8 cellular contexts compared by ENCODE assay signal in genomic region chr3:182981038-182981380, GRCh38. TPM values are rescaled to one million over a fixed set of nuclear protein-coding genes. Genes with fewer than 3 reads are reported as not detected.
A peak's percentile ranks its signal among the peaks of the same experiment; 100 is the strongest.
DNase-seq lines count a peak whose midpoint lies in the region; ATAC-seq and TF ChIP-seq lines count a peak whose summit lies in the region.

No MANE protein-coding gene starts in this region.

- peak overlapping the region; percentile 66 for H3K4me3 Mint-ChIP-seq in WTC11

- H3K4me1 ChIP-seq in right atrium auricular region (peaks cover 0 to 20% of the 10 kb centered on the region in 2 donors), smooth muscle cell (ENCODE audit: low read depth) (peaks cover 15% of the 10 kb centered on the region)

- no peaks in the 10 kb centered on the region for H3F3A ChIP-seq in smooth muscle cell (ENCODE audit: low read depth)

- H3K4me3 ChIP-seq in right atrium auricular region (peak overlapping the region; percentile 98), smooth muscle cell (peak overlapping the region; percentile 79)

- H3K27me3 Mint-ChIP-seq in WTC11 (ENCODE audit: low read depth): no peaks in the 10 kb centered on the region

- DNase-seq in WTC11 (ENCODE audit: low spot score): no peak
- peak; percentile 57 for DNase-seq in right atrium auricular region (ENCODE audit: low spot score)
- no peak for DNase-seq in smooth muscle cell (lab: John Stamatoyannopoulos, UW; ENCODE audit: unreplicated experiment)
- no peak for DNase-seq in GDM1 (lab: John Stamatoyannopoulos, UW)

- no peak for TF ChIP-seq CTCF in WTC11 (IDR thresholded peaks at IDR 0.05)
- TF ChIP-seq CTCF in right atrium auricular region (IDR thresholded peaks at IDR 0.05): no peak
- no peak for TF ChIP-seq CTCF in smooth muscle cell (IDR thresholded peaks at IDR 0.05; ENCODE audit: borderline replicate concordance, insufficient read depth, poor library complexity, severe bottlenecking)

- no peaks in the 10 kb centered on the region for H3K36me3 ChIP-seq in right atrium auricular region
- no peaks in the 10 kb centered on the region for H3K36me3 ChIP-seq in smooth muscle cell (ENCODE audit: low read depth)

- H3K27ac ChIP-seq in right atrium auricular region (peak overlapping the region; percentile 85 to 89), smooth muscle cell (ENCODE audit: low read depth) (no peak overlapping the region)

- no peaks in the 10 kb centered on the region for H3K36me3 Mint-ChIP-seq in WTC11

- ATAC-seq in GM21723 (IDR thresholded peaks at IDR 0.05; ENCODE audit: unreplicated experiment): peak; percentile 1
- ATAC-seq in WTC11: no peak
- no peak for ATAC-seq in HG02588 (IDR thresholded peaks at IDR 0.05; ENCODE audit: unreplicated experiment)
- no peak for ATAC-seq in GM18861 (IDR thresholded peaks at IDR 0.05; ENCODE audit: unreplicated experiment)
- ATAC-seq in GM21737 (IDR thresholded peaks at IDR 0.05; ENCODE audit: unreplicated experiment): no peak

- CTCF ChIA-PET in WTC11 (lab: Charles Lee): no interaction called here

- no peaks in the 10 kb centered on the region for H3K9me3 Mint-ChIP-seq in WTC11

- H4K20me1 ChIP-seq in smooth muscle cell (ENCODE audit: low read depth): peaks cover 35% of the 10 kb centered on the region

- H3K9ac ChIP-seq in smooth muscle cell (ENCODE audit: low read depth): peak overlapping the region; percentile 68

- 78% methylated on average over 10 of the region's 10 CpGs for WGBS in smooth muscle cell (ENCODE audit: low lambda C conversion rate)

- H3K27me3 ChIP-seq in right atrium auricular region: no peaks in the 10 kb centered on the region
- H3K27me3 ChIP-seq in smooth muscle cell (ENCODE audit: low read depth): no peaks in the 10 kb centered on the region

- peak overlapping the region; percentile 99 for H3K4me2 ChIP-seq in smooth muscle cell

- no peak overlapping the region for H3K27ac Mint-ChIP-seq in WTC11

- H2AFZ ChIP-seq in smooth muscle cell (ENCODE audit: low read depth): peak overlapping the region; percentile 98

- no peaks in the 10 kb centered on the region for H3K9me3 ChIP-seq in right atrium auricular region
- H3K9me3 ChIP-seq in smooth muscle cell (replicated peaks; ENCODE audit: low read depth): no peaks in the 10 kb centered on the region

- H3K79me2 ChIP-seq in smooth muscle cell (ENCODE audit: low read depth): peaks cover 41% of the 10 kb centered on the region

- H3K4me1 Mint-ChIP-seq in WTC11: peaks cover 19% of the 10 kb centered on the region

- POLR2A ChIA-PET in WTC11 (lab: Charles Lee): no interaction called here

TF ChIP-seq in WTC11, 78 proteins besides CTCF, POLR2A, EP300 and RAD21:
- no peak for TF ChIP-seq USF2 (CRISPR knock-in tag; IDR thresholded peaks at IDR 0.05)
- TF ChIP-seq ZNF423 (CRISPR knock-in tag; IDR thresholded peaks at IDR 0.05): no peak
- no peak for TF ChIP-seq GRHL2 (CRISPR knock-in tag; IDR thresholded peaks at IDR 0.05; ENCODE audit: insufficient replicate concordance, severe bottlenecking)
- TF ChIP-seq PRDM15 (CRISPR knock-in tag; IDR thresholded peaks at IDR 0.05): no peak
- no peak for TF ChIP-seq STAT6 (CRISPR knock-in tag; conservative IDR thresholded peaks at IDR 0.05; ENCODE audit: low read depth)
- no peak for TF ChIP-seq SMAD4 (CRISPR knock-in tag; IDR thresholded peaks at IDR 0.05)
- TF ChIP-seq SOX15 (CRISPR knock-in tag; IDR thresholded peaks at IDR 0.05): no peak

RNA-seq across cellular contexts. Expression of gene DCUN1D1, which starts 0.7 kb away (rescaled TPM):
- total RNA-seq in WTC11 (2021): 50.4 to 64.5 TPM (median 56.3 TPM) in 3 replicates
- total RNA-seq in right atrium auricular region: 10 to 100 TPM; 14.2 to 23.5 TPM
- total RNA-seq in smooth muscle cell: 25.7 and 35.1 TPM in 2 replicates
- 14.4 and 14.6 TPM in 2 replicates for polyA plus RNA-seq in smooth muscle cell
